Comparison of ENCODE assay signal across 20 cellular contexts in genomic region chr15:51186846-51187340, GRCh38.
"Had no signal": no experiment of that assay in that cellular context is flagged by ENCODE, and none has a peak within 500 bp of the region (broad histone marks: within the 10 kb centered on the region; RNA-seq: fewer than 3 reads in every experiment).

No MANE protein-coding gene starts in this region.

- H3K9me3 ChIP-seq: colonic mucosa, lower lobe of right lung, prostate gland, right atrium auricular region, sigmoid colon, stomach, thyroid gland, vagina had no signal

- DNase-seq: colonic mucosa; effector memory CD4-positive, alpha-beta T cell; erythroblast; head of caudate nucleus; left ventricle myocardium superior; lower lobe of right lung; naive B cell; nucleus accumbens; sigmoid colon; stimulated activated CD4-positive, alpha-beta T cell treated with anti-CD3 and anti-CD28 coated beads, Interleukin-15, amount 100 ng/mL, for 24 hours; stimulated activated CD4-positive, alpha-beta T cell treated with anti-CD3 and anti-CD28 coated beads, Interleukin-4, amount 100 ng/mL, for 1 hour; stimulated activated CD8-positive, alpha-beta memory T cell treated with anti-CD3 and anti-CD28 coated beads, Interleukin-4, amount 100 ng/mL, for 48 hours; stimulated activated naive CD4-positive, alpha-beta T cell treated with Interleukin-2 at 50 U/mL for 16 hours; stomach; thyroid gland; trophoblast cell had no signal

- H3K4me3 ChIP-seq: colonic mucosa, lower lobe of right lung, prostate gland, right atrium auricular region, sigmoid colon, skin epidermis, stomach, thyroid gland, vagina had no signal

- H3K27me3 ChIP-seq: colonic mucosa, right atrium auricular region, sigmoid colon, stomach, thyroid gland, vagina had no signal

- H3K27ac ChIP-seq: colonic mucosa, lower lobe of right lung, prostate gland, right atrium auricular region, sigmoid colon, skin epidermis, stomach, thyroid gland, vagina had no signal

- H3K36me3 ChIP-seq: colonic mucosa, lower lobe of right lung, prostate gland, right atrium auricular region, sigmoid colon, stomach, thyroid gland, vagina had no signal

- H3K4me1 ChIP-seq: prostate gland, sigmoid colon, thyroid gland had no signal
